2 cellular contexts compared by ENCODE assay signal in genomic region chr5:37772255-37772654, GRCh38.
TF ChIP-seq lines count a peak whose summit lies in the region.

No MANE protein-coding gene starts in this region.

TF ChIP-seq in IMR-90, 13 proteins besides CTCF, POLR2A, EP300 and RAD21 (continued from another document):
- TF ChIP-seq USF2 (IDR thresholded peaks at IDR 0.05; ENCODE audit: low read depth, low read length) (no peak), MAZ (IDR thresholded peaks at IDR 0.05; ENCODE audit: borderline replicate concordance, low read depth, low read length) (no peak), ELK1 (IDR thresholded peaks at IDR 0.05; ENCODE audit: borderline replicate concordance, low read depth, low read length) (no peak), BHLHE40 (IDR thresholded peaks at IDR 0.05; ENCODE audit: low read depth, low read length) (no peak), RFX5 (IDR thresholded peaks at IDR 0.05; ENCODE audit: low read depth, low read length) (no peak), CEBPB (IDR thresholded peaks at IDR 0.05; ENCODE audit: low read depth, low read length) (no peak)
TF ChIP-seq in IMR-90: peak in this region for 0.

TF ChIP-seq in SK-N-SH, 30 proteins besides CTCF, POLR2A, EP300 and RAD21 (continued from another document):
- TF ChIP-seq MAX (IDR thresholded peaks at IDR 0.05; ENCODE audit: low read depth) (no peak), TCF12 (IDR thresholded peaks at IDR 0.05) (no peak), USF2 (IDR thresholded peaks at IDR 0.05; ENCODE audit: borderline replicate concordance, low read depth, low read length) (no peak), RXRA (IDR thresholded peaks at IDR 0.05; ENCODE audit: borderline replicate concordance, low read depth) (no peak), YY1 (IDR thresholded peaks at IDR 0.05; ENCODE audit: low read depth) (no peak), JUND (IDR thresholded peaks at IDR 0.05) (no peak), NFIC (IDR thresholded peaks at IDR 0.05; ENCODE audit: borderline replicate concordance) (no peak), SIN3A (IDR thresholded peaks at IDR 0.05; ENCODE audit: borderline replicate concordance, low read depth, low read length) (no peak), EZH2phosphoT487 (IDR thresholded peaks at IDR 0.05; ENCODE audit: borderline replicate concordance, low read depth) (no peak), GATA2 (CRISPR knock-in tag; IDR thresholded peaks at IDR 0.05) (no peak), ELF1 (IDR thresholded peaks at IDR 0.05) (no peak), MXI1 (IDR thresholded peaks at IDR 0.05; ENCODE audit: low read depth, low read length) (no peak), RFX5 (IDR thresholded peaks at IDR 0.05; ENCODE audit: low read length) (no peak)
- TF ChIP-seq, protein P1, sequence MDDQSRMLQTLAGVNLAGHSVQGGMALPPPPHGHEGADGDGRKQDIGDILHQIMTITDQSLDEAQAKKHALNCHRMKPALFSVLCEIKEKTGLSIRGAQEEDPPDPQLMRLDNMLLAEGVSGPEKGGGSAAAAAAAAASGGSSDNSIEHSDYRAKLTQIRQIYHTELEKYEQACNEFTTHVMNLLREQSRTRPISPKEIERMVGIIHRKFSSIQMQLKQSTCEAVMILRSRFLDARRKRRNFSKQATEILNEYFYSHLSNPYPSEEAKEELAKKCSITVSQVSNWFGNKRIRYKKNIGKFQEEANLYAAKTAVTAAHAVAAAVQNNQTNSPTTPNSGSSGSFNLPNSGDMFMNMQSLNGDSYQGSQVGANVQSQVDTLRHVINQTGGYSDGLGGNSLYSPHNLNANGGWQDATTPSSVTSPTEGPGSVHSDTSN (IDR thresholded peaks at IDR 0.05), result no peak
